Comparison of ENCODE assay signal across 9 cellular contexts in genomic region chr17:78998311-78999055, GRCh38. TPM values are rescaled to one million over a fixed set of nuclear protein-coding genes. Genes with fewer than 3 reads are reported as not detected.
DNase-seq lines count a peak whose midpoint lies in the region; ATAC-seq, FAIRE-seq and TF ChIP-seq lines count a peak whose summit lies in the region.
"Had no signal": no experiment of that assay in that cellular context is flagged by ENCODE, and none has a peak within 500 bp of the region (broad histone marks: within the 10 kb centered on the region; RNA-seq: fewer than 3 reads in every experiment).

No MANE protein-coding gene starts in this region.

- no peaks in the 10 kb centered on the region for H3K4me1 Mint-ChIP-seq in activated T-helper 2 cell treated with anti-CD3 and anti-CD28 coated beads, Interferon-gamma antibody, Interleukin-2, Interleukin-4, amounts not matched to agents 10 μg/mL and 5 μg/mL and 100 μg/mL, durations not matched to agents 14 hours and 24 hours and 36 hours (ENCODE audit: low read depth)

- H3K36me3 Mint-ChIP-seq in activated T-helper 2 cell treated with anti-CD3 and anti-CD28 coated beads, Interferon-gamma antibody, Interleukin-2, Interleukin-4, amounts not matched to agents 10 μg/mL and 5 μg/mL and 100 μg/mL, durations not matched to agents 14 hours and 24 hours and 36 hours (ENCODE audit: low read depth) = peaks cover 62% of the 10 kb centered on the region

- H3K4me3 ChIP-seq in K562 = no peak overlapping the region
- H3K4me3 ChIP-seq in keratinocyte (ENCODE audit: control insufficient read depth in 2 of 3, extremely low read depth in 1 of 3, insufficient read depth in 2 of 3, low read depth in 1 of 3, low read length in 3 of 3) = peak overlapping the region in 1 of 3 experiments; percentile 26

- TF ChIP-seq RAD21 in K562 (CRISPR knock-in tag; conservative IDR thresholded peaks at IDR 0.05 in 1 of 2, IDR thresholded peaks at IDR 0.05 in 1 of 2) = no peak

- intact Hi-C loops in K562 (cut with micrococcal nuclease) = no loop called here
- intact Hi-C loops in activated T-helper 2 cell treated with anti-CD3 and anti-CD28 coated beads, Interferon-gamma antibody, Interleukin-2, Interleukin-4, amounts not matched to agents 10 μg/mL and 5 μg/mL and 100 μg/mL, durations not matched to agents 14 hours and 24 hours and 36 hours (cut with micrococcal nuclease) = no loop called here

- H3K4me2 ChIP-seq in K562 (ENCODE audit: insufficient read depth, low read length) = no peak overlapping the region
- H3K4me2 ChIP-seq in keratinocyte (ENCODE audit: control insufficient read depth, extremely low read depth, insufficient read depth, low read depth, low read length) = peak overlapping the region; percentile 82

- H3K4me1 ChIP-seq in K562 (replicated peaks in 1 of 2; ENCODE audit: control insufficient read depth in 2 of 2, insufficient read depth in 2 of 2, low read length in 2 of 2) (peaks cover 0 to 5% of the 10 kb centered on the region in 2 experiments; a peak in 2 of 5 replicates), keratinocyte (ENCODE audit: control insufficient read depth, extremely low read depth, insufficient read depth, low read length) (peaks cover 20% of the 10 kb centered on the region)

- peaks cover 26% of the 10 kb centered on the region for H3K79me2 ChIP-seq in K562 (ENCODE audit: control insufficient read depth, insufficient read depth, low read length)
- peaks cover 75% of the 10 kb centered on the region for H3K79me2 ChIP-seq in keratinocyte (ENCODE audit: control insufficient read depth, insufficient read depth, low read length)

- DNase-seq in LoVo (ENCODE audit: low spot score) (peak; percentile 63), K562 (ENCODE audit: extremely low read depth in 1 of 4, low spot score in 3 of 4) (no peak), keratinocyte (ENCODE audit: low read depth, low spot score) (no peak), substantia nigra (lab: John Stamatoyannopoulos, UW) (peak in 22 of 49 donors; percentile 17 to 93 (median 36)), GM12892 (ENCODE audit: insufficient read length) (no peak), NCI-H187 treated with DMSO at 0.1 percent for 48 hours (lab: John Stamatoyannopoulos, UW) (no peak)
- no peak for DNase-seq in activated T-helper 2 cell treated with anti-CD3 and anti-CD28 coated beads, Interferon-gamma antibody, Interleukin-2, Interleukin-4, amounts not matched to agents 10 μg/mL and 5 μg/mL and 100 μg/mL, durations not matched to agents 14 hours and 24 hours and 36 hours (ENCODE audit: low spot score)

- H3K27ac ChIP-seq in K562 (ENCODE audit: extremely low read depth, low read depth, low read length) = no peak overlapping the region
- peak overlapping the region; percentile 68 for H3K27ac ChIP-seq in keratinocyte (ENCODE audit: control insufficient read depth, insufficient read depth, low read length)
- H3K27ac ChIP-seq in substantia nigra (ENCODE audit: low read depth, low read length, poor library complexity, severe bottlenecking) = peak overlapping the region; percentile 45

- H3K27me3 ChIP-seq in K562 (ENCODE audit: control insufficient read depth in 2 of 2, insufficient read depth in 2 of 2, low read length in 2 of 2) (no peaks in the 10 kb centered on the region), keratinocyte (ENCODE audit: control insufficient read depth, extremely low read depth, insufficient read depth, low read length) (no peaks in the 10 kb centered on the region)

- no peak for ATAC-seq in K562

- H3K9me1 ChIP-seq in K562 (ENCODE audit: control insufficient read depth, insufficient read depth, low read length) = peaks cover 3% of the 10 kb centered on the region
- peaks cover 5% of the 10 kb centered on the region for H3K9me1 ChIP-seq in keratinocyte (ENCODE audit: control insufficient read depth, extremely low read depth, insufficient read depth, low read length)

- no peaks in the 10 kb centered on the region for H3K9me3 Mint-ChIP-seq in activated T-helper 2 cell treated with anti-CD3 and anti-CD28 coated beads, Interferon-gamma antibody, Interleukin-2, Interleukin-4, amounts not matched to agents 10 μg/mL and 5 μg/mL and 100 μg/mL, durations not matched to agents 14 hours and 24 hours and 36 hours
- H3K9me3 Mint-ChIP-seq: type B pancreatic cell had no signal

- no peak overlapping the region for H3K4me3 Mint-ChIP-seq in activated T-helper 2 cell treated with anti-CD3 and anti-CD28 coated beads, Interferon-gamma antibody, Interleukin-2, Interleukin-4, amounts not matched to agents 10 μg/mL and 5 μg/mL and 100 μg/mL, durations not matched to agents 14 hours and 24 hours and 36 hours (ENCODE audit: low read depth)
- H3K4me3 Mint-ChIP-seq: type B pancreatic cell had no signal

- in situ Hi-C loops in K562 (cut with MboI) = no loop called here

- WGBS in K562 (ENCODE audit: insufficient coverage, low coverage, missing lambda C conversion rate) = 92% methylated on average over 25 of the region's 28 CpGs

- no peak for TF ChIP-seq CTCF in K562 (IDR thresholded peaks at IDR 0.05 in 2 of 3, conservative IDR thresholded peaks at IDR 0.05 in 1 of 3; ENCODE audit: insufficient read depth in 2 of 3, low read depth in 1 of 3, low read length in 3 of 3)
- no peak for TF ChIP-seq CTCF in keratinocyte (optimal IDR thresholded peaks at IDR 0.05 in 1 of 3, IDR thresholded peaks at IDR 0.05 in 1 of 3, conservative IDR thresholded peaks at IDR 0.05 in 1 of 3; ENCODE audit: extremely low read depth in 1 of 3, insufficient read depth in 2 of 3, low read length in 3 of 3)

- no peak for FAIRE-seq in K562 (lab: Jason Lieb, UNC)
- peak; percentile 17 for FAIRE-seq in keratinocyte (lab: Jason Lieb, UNC)
- FAIRE-seq in GM12892 (lab: Jason Lieb, UNC) = no peak

- no peaks in the 10 kb centered on the region for H3K9me3 ChIP-seq in K562 (replicated peaks; ENCODE audit: control insufficient read depth, insufficient read depth, low read depth, low read length)
- no peaks in the 10 kb centered on the region for H3K9me3 ChIP-seq in keratinocyte (ENCODE audit: control insufficient read depth, low read depth, low read length)

- no peak overlapping the region for H2AFZ ChIP-seq in K562 (ENCODE audit: low read depth, low read length)
- no peak overlapping the region for H2AFZ ChIP-seq in keratinocyte (ENCODE audit: control insufficient read depth, low read length)

- TF ChIP-seq POLR2A in K562 (conservative IDR thresholded peaks at IDR 0.05) = no peak
- no peak for TF ChIP-seq POLR2A in GM12892 (IDR thresholded peaks at IDR 0.05; ENCODE audit: low read depth, low read length)

- no peak overlapping the region for H3K27ac Mint-ChIP-seq in activated T-helper 2 cell treated with anti-CD3 and anti-CD28 coated beads, Interferon-gamma antibody, Interleukin-2, Interleukin-4, amounts not matched to agents 10 μg/mL and 5 μg/mL and 100 μg/mL, durations not matched to agents 14 hours and 24 hours and 36 hours

- POLR2A ChIA-PET in K562 (lab: Yijun Ruan, JAX) = interaction anchor here (1.1 kb wide), 1 partner anchor 682 kb away, joined by 4 read pairs; no protein-coding TSS in a partner anchor

- CTCF ChIA-PET in K562 (lab: Yijun Ruan, JAX; ENCODE audit: low intra/inter-chr PET ratio) = no interaction called here

- no peak overlapping the region; a peak in 1 of 4 replicates for H3K9ac ChIP-seq in K562 (ENCODE audit: insufficient read depth in 1 of 2, low read depth in 2 of 2, low read length in 2 of 2)
- H3K9ac ChIP-seq in keratinocyte (ENCODE audit: control insufficient read depth, extremely low read depth, insufficient read depth, low read length) = peak overlapping the region; percentile 18

- no peak for TF ChIP-seq EP300 in K562 (IDR thresholded peaks at IDR 0.05; ENCODE audit: low read length)

- H4K20me1 ChIP-seq in K562 (replicated peaks; ENCODE audit: control insufficient read depth, insufficient read depth, low read length) (peaks cover 12% of the 10 kb centered on the region; the same call in 1 of the 2 replicates), keratinocyte (ENCODE audit: control insufficient read depth, extremely low read depth, insufficient read depth, low read length) (peaks cover 9% of the 10 kb centered on the region)

- dilution Hi-C loops in keratinocyte (cut with MboI; ENCODE audit: extremely low pct_ligation_motif_present, low sequenced_read_pairs) = no loop called here

- peaks cover 74% of the 10 kb centered on the region; the same call in 2 of the 3 replicates for H3K36me3 ChIP-seq in K562 (ENCODE audit: control insufficient read depth, insufficient read depth, low read length)
- peaks cover 33 to 51% of the 10 kb centered on the region in 2 experiments for H3K36me3 ChIP-seq in keratinocyte (ENCODE audit: control insufficient read depth in 2 of 2, extremely low read depth in 1 of 2, insufficient read depth in 2 of 2, low read length in 2 of 2)

- H3K27me3 Mint-ChIP-seq in activated T-helper 2 cell treated with anti-CD3 and anti-CD28 coated beads, Interferon-gamma antibody, Interleukin-2, Interleukin-4, amounts not matched to agents 10 μg/mL and 5 μg/mL and 100 μg/mL, durations not matched to agents 14 hours and 24 hours and 36 hours (ENCODE audit: low read depth) = no peaks in the 10 kb centered on the region
- H3K27me3 Mint-ChIP-seq: type B pancreatic cell had no signal

- BruUV-seq in K562 (replicated peaks; lab: Mats Ljungman, UMichigan) = no TSS peak

RNA-seq across cellular contexts. Expression of gene CANT1, which starts 11.1 kb away (rescaled TPM):
- 43.0 and 99.3 TPM in 2 replicates for total RNA-seq in K562 (2011; cell fraction: chromatin; rRNA removed; ENCODE audit: low replicate concordance)
- 96.1 and 114 TPM in 2 replicates for total RNA-seq in K562 (2011; cell fraction: nucleolus; rRNA removed)
- total RNA-seq in K562 (2011; cell fraction: nucleoplasm; rRNA removed) = 74.2 and 76.3 TPM in 2 replicates
- 25.7 and 30.6 TPM in 2 replicates for total RNA-seq in K562 (2014; rRNA removed)
- total RNA-seq in K562 (2014; rRNA removed; fragmentation: Illumina TruSeq; extraction: Trizol) = 12.6 and 13.9 TPM in 2 replicates
- total RNA-seq in K562 (2015; rRNA removed; fragmentation: Illumina TruSeq; extraction: Trizol) = 21.6 and 23.9 TPM in 2 replicates
- total RNA-seq in K562 (2021) = 66.4 and 68.4 TPM in 2 replicates
- 22.5 and 27.2 TPM in 2 replicates for polyA plus RNA-seq in K562 (2011; rRNA removed)
- polyA plus RNA-seq in K562 (2011; cell fraction: cytosol; rRNA removed) = 22.3 and 42.0 TPM in 2 replicates
- polyA plus RNA-seq in K562 (2011; cell fraction: nucleus; rRNA removed) = 19.9 and 27.7 TPM in 2 replicates
- polyA plus RNA-seq in K562 (2012) = 50.7 and 73.7 TPM in 2 replicates
- polyA plus RNA-seq in K562 (2014; fragmentation: Illumina TruSeq; extraction: Trizol) = 25.8 and 29.2 TPM in 2 replicates
- 1 to 10 TPM; 2.7 to 2.9 TPM for polyA plus RNA-seq in K562 (2014; fragmentation: Nextera tagmentation; extraction: Ambion mirVana)
- 24.9 and 25.2 TPM in 2 replicates for polyA plus RNA-seq in K562 (2014; rRNA removed)
- 26.4 and 26.9 TPM in 2 replicates for polyA minus RNA-seq in K562 (2011; rRNA and poly(A)+ RNA removed)
- polyA minus RNA-seq in K562 (2011; cell fraction: cytosol; rRNA and poly(A)+ RNA removed) = 29.2 and 54.9 TPM in 2 replicates
- polyA minus RNA-seq in K562 (2011; cell fraction: nucleus; rRNA and poly(A)+ RNA removed) = 12.3 and 17.8 TPM in 2 replicates
- 53.2 to 78.1 TPM (median 54.6 TPM) in 3 replicates for polyA plus RNA-seq in keratinocyte
- 14.4 TPM for polyA plus RNA-seq in keratinocyte (2011; ENCODE audit: low read depth)
- polyA plus RNA-seq in keratinocyte (2011; cell fraction: cytosol; rRNA removed) = 46.5 and 62.9 TPM in 2 replicates
- 101 and 111 TPM in 2 replicates for polyA plus RNA-seq in keratinocyte (2011; cell fraction: nucleus; rRNA removed)
- polyA plus RNA-seq in keratinocyte (2012; ENCODE audit: low replicate concordance) = 37.7 and 65.6 TPM in 2 replicates
- 62.2 to 79.7 TPM (median 66.9 TPM) in 3 replicates for polyA minus RNA-seq in keratinocyte
- 106 TPM for polyA minus RNA-seq in keratinocyte (2011; cell fraction: cytosol; rRNA and poly(A)+ RNA removed)
- 120 and 137 TPM in 2 replicates for polyA minus RNA-seq in keratinocyte (2011; cell fraction: nucleus; rRNA and poly(A)+ RNA removed)
- total RNA-seq in activated T-helper 2 cell treated with anti-CD3 and anti-CD28 coated beads, Interferon-gamma antibody, Interleukin-2, Interleukin-4, amounts not matched to agents 10 μg/mL and 5 μg/mL and 100 μg/mL, durations not matched to agents 14 hours and 24 hours and 36 hours = 55.8 and 71.8 TPM in 2 replicates
- polyA plus RNA-seq in GM12892 (2012; ENCODE audit: missing spikeins) = 12.2 TPM

RNA-seq across cellular contexts. Expression of gene LGALS3BP, which starts 18.8 kb away (rescaled TPM):
- 1.6 and 6.3 TPM in 2 replicates for total RNA-seq in K562 (2011; cell fraction: chromatin; rRNA removed; ENCODE audit: low replicate concordance)
- 7.7 and 7.8 TPM in 2 replicates for total RNA-seq in K562 (2011; cell fraction: nucleolus; rRNA removed)
- 4.3 and 5.4 TPM in 2 replicates for total RNA-seq in K562 (2011; cell fraction: nucleoplasm; rRNA removed)
- total RNA-seq in K562 (2014; rRNA removed) (4.8 and 5.9 TPM in 2 replicates), K562 (2014; rRNA removed; fragmentation: Illumina TruSeq; extraction: Trizol) (0.73 and 1.4 TPM in 2 replicates), K562 (2015; rRNA removed; fragmentation: Illumina TruSeq; extraction: Trizol) (4.4 and 4.7 TPM in 2 replicates), K562 (2021) (5.3 and 8.7 TPM in 2 replicates)
- polyA plus RNA-seq in K562 (2011; rRNA removed) (0.68 and 2.4 TPM in 2 replicates), K562 (2014; fragmentation: Illumina TruSeq; extraction: Trizol) (3.8 and 4.2 TPM in 2 replicates), K562 (2014; fragmentation: Nextera tagmentation; extraction: Ambion mirVana) (under 1 TPM; 0.39 to 0.59 TPM), K562 (2014; rRNA removed) (3.2 and 3.3 TPM in 2 replicates), keratinocyte (53.0 to 137 TPM (median 97.1 TPM) in 3 replicates)
- 1.2 and 2.3 TPM in 2 replicates for polyA plus RNA-seq in K562 (2011; cell fraction: cytosol; rRNA removed)
- polyA plus RNA-seq in K562 (2011; cell fraction: nucleus; rRNA removed) = 3.9 and 8.1 TPM in 2 replicates
- polyA plus RNA-seq in K562 (2012) = 8.6 and 29.2 TPM in 2 replicates
- 1.1 and 1.3 TPM in 2 replicates for polyA minus RNA-seq in K562 (2011; rRNA and poly(A)+ RNA removed)
- 4.7 and 6.4 TPM in 2 replicates for polyA minus RNA-seq in K562 (2011; cell fraction: cytosol; rRNA and poly(A)+ RNA removed)
- 1.4 and 2.8 TPM in 2 replicates for polyA minus RNA-seq in K562 (2011; cell fraction: nucleus; rRNA and poly(A)+ RNA removed)
- polyA plus RNA-seq in keratinocyte (2011; ENCODE audit: low read depth) = 16.5 TPM
- polyA plus RNA-seq in keratinocyte (2011; cell fraction: cytosol; rRNA removed) = 63.1 and 93.6 TPM in 2 replicates
- 277 and 483 TPM in 2 replicates for polyA plus RNA-seq in keratinocyte (2011; cell fraction: nucleus; rRNA removed)
- polyA plus RNA-seq in keratinocyte (2012; ENCODE audit: low replicate concordance) = 33.5 and 219 TPM in 2 replicates
- 91.3 to 288 TPM (median 137 TPM) in 3 replicates for polyA minus RNA-seq in keratinocyte
- 237 TPM for polyA minus RNA-seq in keratinocyte (2011; cell fraction: cytosol; rRNA and poly(A)+ RNA removed)
- polyA minus RNA-seq in keratinocyte (2011; cell fraction: nucleus; rRNA and poly(A)+ RNA removed) = 457 and 590 TPM in 2 replicates
- total RNA-seq in activated T-helper 2 cell treated with anti-CD3 and anti-CD28 coated beads, Interferon-gamma antibody, Interleukin-2, Interleukin-4, amounts not matched to agents 10 μg/mL and 5 μg/mL and 100 μg/mL, durations not matched to agents 14 hours and 24 hours and 36 hours = 57.5 and 59.3 TPM in 2 replicates
- polyA plus RNA-seq in GM12892 (2012; ENCODE audit: missing spikeins) = 0.70 TPM

RNA-seq across cellular contexts. Expression of gene C1QTNF1, which starts 25.5 kb away (rescaled TPM):
- not detected in 2 replicates for total RNA-seq in K562 (2011; cell fraction: chromatin; rRNA removed; ENCODE audit: low replicate concordance)
- total RNA-seq in K562 (2011; cell fraction: nucleolus; rRNA removed) = not detected in 2 replicates
- not detected in 2 replicates for total RNA-seq in K562 (2011; cell fraction: nucleoplasm; rRNA removed)
- total RNA-seq in K562 (2014; rRNA removed) = not detected in 2 replicates
- not detected in 2 replicates for total RNA-seq in K562 (2014; rRNA removed; fragmentation: Illumina TruSeq; extraction: Trizol)
- not detected in 2 replicates for total RNA-seq in K562 (2015; rRNA removed; fragmentation: Illumina TruSeq; extraction: Trizol)
- total RNA-seq in K562 (2021) = 0.09 and 0.22 TPM in 2 replicates
- not detected in 2 replicates for polyA plus RNA-seq in K562 (2011; rRNA removed)
- polyA plus RNA-seq in K562 (2011; cell fraction: cytosol; rRNA removed) = not detected in 2 replicates
- polyA plus RNA-seq in K562 (2011; cell fraction: nucleus; rRNA removed) = not detected in 2 replicates
- not detected in 2 replicates for polyA plus RNA-seq in K562 (2012)
- polyA plus RNA-seq in K562 (2014; fragmentation: Illumina TruSeq; extraction: Trizol) = not detected in 2 replicates
- polyA plus RNA-seq in K562 (2014; fragmentation: Nextera tagmentation; extraction: Ambion mirVana) = not detected
- not detected in 2 replicates for polyA plus RNA-seq in K562 (2014; rRNA removed)
- not detected in 2 replicates for polyA minus RNA-seq in K562 (2011; rRNA and poly(A)+ RNA removed)
- polyA minus RNA-seq in K562 (2011; cell fraction: cytosol; rRNA and poly(A)+ RNA removed) = not detected in 2 replicates
- not detected in 2 replicates for polyA minus RNA-seq in K562 (2011; cell fraction: nucleus; rRNA and poly(A)+ RNA removed)
- polyA plus RNA-seq in keratinocyte = 6.6 to 17.2 TPM (median 14.3 TPM) in 3 replicates
- 0.25 TPM for polyA plus RNA-seq in keratinocyte (2011; ENCODE audit: low read depth)
- polyA plus RNA-seq in keratinocyte (2011; cell fraction: cytosol; rRNA removed) = 9.6 and 17.3 TPM in 2 replicates
- polyA plus RNA-seq in keratinocyte (2011; cell fraction: nucleus; rRNA removed) = 22.3 and 34.7 TPM in 2 replicates
- polyA plus RNA-seq in keratinocyte (2012; ENCODE audit: low replicate concordance) = 1.2 and 18.7 TPM in 2 replicates
- 7.8 to 26.3 TPM (median 17.1 TPM) in 3 replicates for polyA minus RNA-seq in keratinocyte
- 31.3 TPM for polyA minus RNA-seq in keratinocyte (2011; cell fraction: cytosol; rRNA and poly(A)+ RNA removed)
- 28.9 and 39.9 TPM in 2 replicates for polyA minus RNA-seq in keratinocyte (2011; cell fraction: nucleus; rRNA and poly(A)+ RNA removed)
- total RNA-seq in activated T-helper 2 cell treated with anti-CD3 and anti-CD28 coated beads, Interferon-gamma antibody, Interleukin-2, Interleukin-4, amounts not matched to agents 10 μg/mL and 5 μg/mL and 100 μg/mL, durations not matched to agents 14 hours and 24 hours and 36 hours = not detected in 2 replicates
- polyA plus RNA-seq in GM12892 (2012; ENCODE audit: missing spikeins) = 0.08 TPM
- total RNA-seq: T-helper 2 cell treated with Interferon-gamma antibody and Interleukin-4, amounts not matched to agents 100 ng/mL and 5 ng/mL, for 36 hours had no signal
